ENCODE assay signal across 18 cellular contexts in the genomic region with DNA sequence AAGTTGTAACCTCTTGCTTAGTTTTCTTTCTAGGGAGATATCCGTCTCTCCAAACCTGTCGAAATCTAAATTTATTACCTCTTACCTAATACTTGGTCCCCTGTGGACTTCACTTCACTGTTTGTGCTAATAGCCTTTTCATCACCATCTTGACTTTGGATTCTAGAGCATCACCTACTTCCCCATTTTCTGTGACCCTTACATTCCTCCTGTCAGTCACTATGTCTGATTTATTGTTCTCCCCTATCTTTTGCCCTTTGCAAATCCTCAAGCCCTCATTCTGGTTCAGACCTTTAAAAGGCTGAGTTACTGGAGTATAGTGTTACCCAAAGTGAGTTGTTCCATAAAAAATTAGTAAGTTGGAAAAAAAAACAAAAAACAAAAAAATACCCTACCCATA.
"Had no signal": no experiment of that assay in that cellular context is flagged by ENCODE, and none has a peak within 500 bp of the region (broad histone marks: within the 10 kb centered on the region; RNA-seq: fewer than 3 reads in every experiment).

No MANE protein-coding gene starts in this region.

- H3K36me3 ChIP-seq: esophagus squamous epithelium, gastroesophageal sphincter, left ventricle myocardium inferior, lower lobe of right lung, neural progenitor cell, pancreas had no signal

- H3K4me2 ChIP-seq: neural progenitor cell had no signal

- H3K4me3 ChIP-seq: dorsolateral prefrontal cortex, esophagus squamous epithelium, gastroesophageal sphincter, left ventricle myocardium inferior, lower lobe of right lung, neural progenitor cell, pancreas had no signal

- H3K27ac ChIP-seq: dorsolateral prefrontal cortex, esophagus squamous epithelium, gastroesophageal sphincter, left ventricle myocardium inferior, lower lobe of right lung, neural progenitor cell, pancreas had no signal

- DNase-seq: cortex of kidney; dorsolateral prefrontal cortex; effector memory CD8-positive, alpha-beta T cell; esophagus squamous epithelium; foreskin fibroblast; glutamatergic neuron; immature natural killer cell; left ventricle myocardium inferior; lower lobe of right lung; natural killer cell; nucleus accumbens; pancreas; right cardiac atrium; small intestine; stimulated activated CD4-positive, alpha-beta T cell treated with anti-CD3 and anti-CD28 coated beads, Interleukin-12 subunit alpha, Interleukin-12 subunit beta, amount 100 ng/mL, for 4 hours; stimulated activated naive CD4-positive, alpha-beta T cell had no signal

- H3K9me3 ChIP-seq: esophagus squamous epithelium, gastroesophageal sphincter, left ventricle myocardium inferior, lower lobe of right lung, pancreas had no signal

- H3K27me3 ChIP-seq: dorsolateral prefrontal cortex, esophagus squamous epithelium, gastroesophageal sphincter, neural progenitor cell, pancreas had no signal

- H2AFZ ChIP-seq: neural progenitor cell had no signal
